9 cellular contexts compared by ENCODE assay signal in the genomic region with DNA sequence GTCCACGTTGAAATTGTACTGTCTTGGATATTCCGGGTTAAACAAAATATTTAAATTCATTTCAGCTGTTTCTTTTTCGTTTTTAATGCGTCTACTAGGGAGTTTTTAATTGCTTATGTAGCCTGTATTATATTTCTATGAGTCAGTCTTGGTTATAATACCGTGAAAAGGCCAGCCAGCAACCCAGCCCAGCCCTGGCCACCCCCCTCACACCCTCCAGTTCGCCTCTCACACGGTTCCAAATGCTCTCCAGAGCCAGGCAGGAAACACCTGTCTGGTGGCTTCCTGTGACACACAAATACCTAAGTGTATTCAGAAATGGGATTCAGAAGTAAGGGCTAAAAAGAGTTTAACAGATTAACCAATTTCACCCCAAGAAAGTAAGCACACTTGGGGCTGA. TPM values are rescaled to one million over a fixed set of nuclear protein-coding genes. Genes with fewer than 3 reads are reported as not detected.
DNase-seq lines count a peak whose midpoint lies in the region; FAIRE-seq lines count a peak whose summit lies in the region.
"Had no signal": no experiment of that assay in that cellular context is flagged by ENCODE, and none has a peak within 500 bp of the region (broad histone marks: within the 10 kb centered on the region; RNA-seq: fewer than 3 reads in every experiment).

No MANE protein-coding gene starts in this region.

- no peak for FAIRE-seq in urothelium cell line (lab: Jason Lieb, UNC)
- FAIRE-seq: islet of Langerhans had no signal

- no peaks in the 10 kb centered on the region for H3K9me3 Mint-ChIP-seq in activated naive CD4-positive, alpha-beta T cell treated with anti-CD3 and anti-CD28 coated beads for 36 hours

- CTCF ChIA-PET in activated naive CD4-positive, alpha-beta T cell treated with anti-CD3 and anti-CD28 coated beads for 36 hours (lab: Charles Lee), result interaction anchor here (1.2 to 9.4 kb wide), 4 partner anchors 8 to 61 kb away, joined by 3 to 132 read pairs (median 6); no protein-coding TSS in a partner anchor

- peaks cover 6% of the 10 kb centered on the region for H3K36me3 Mint-ChIP-seq in activated naive CD4-positive, alpha-beta T cell treated with anti-CD3 and anti-CD28 coated beads for 36 hours (ENCODE audit: low read depth)

- DNase-seq in activated naive CD4-positive, alpha-beta T cell treated with anti-CD3 and anti-CD28 coated beads for 36 hours, result peak; percentile 73
- DNase-seq in activated naive CD4-positive, alpha-beta T cell treated with anti-CD3 and anti-CD28 coated beads, Interleukin-2, amount 50 U/mL, for 16 hours, result no peak
- peak; percentile 85 for DNase-seq in NCI-H2107 treated with DMSO at 0.1 percent for 48 hours (lab: John Stamatoyannopoulos, UW; ENCODE audit: unreplicated experiment)
- DNase-seq in effector CD4-positive, alpha-beta T cell, result peak; percentile 9
- peak; percentile 27 for DNase-seq in stimulated activated CD4-positive, alpha-beta T cell treated with anti-CD3 and anti-CD28 coated beads, Interleukin-4, amount 100 ng/mL, for 24 hours
- no peak for DNase-seq in AG08396 (ENCODE audit: low spot score)
- DNase-seq in urothelium cell line (ENCODE audit: low spot score), result no peak
- DNase-seq in C1 segment of cervical spinal cord (lab: John Stamatoyannopoulos, UW), result no peak

- H3K4me3 Mint-ChIP-seq in activated naive CD4-positive, alpha-beta T cell treated with anti-CD3 and anti-CD28 coated beads for 36 hours, result no peak overlapping the region

- peaks cover 2% of the 10 kb centered on the region for H3K27me3 Mint-ChIP-seq in activated naive CD4-positive, alpha-beta T cell treated with anti-CD3 and anti-CD28 coated beads for 36 hours (ENCODE audit: low read depth)

- intact Hi-C loops in activated naive CD4-positive, alpha-beta T cell treated with anti-CD3 and anti-CD28 coated beads for 36 hours (cut with micrococcal nuclease), result loop anchor here (1.0 kb wide), 2 partner anchors 18 to 36 kb away; no protein-coding TSS in a partner anchor

- H3K27ac Mint-ChIP-seq in activated naive CD4-positive, alpha-beta T cell treated with anti-CD3 and anti-CD28 coated beads for 36 hours, result peak overlapping the region; percentile 13

- H3K4me1 Mint-ChIP-seq in activated naive CD4-positive, alpha-beta T cell treated with anti-CD3 and anti-CD28 coated beads for 36 hours (ENCODE audit: low read depth), result peaks cover 76% of the 10 kb centered on the region

RNA-seq across cellular contexts. Expression of a gene that starts 4.4 kb away (rescaled TPM):
- total RNA-seq in activated naive CD4-positive, alpha-beta T cell treated with anti-CD3 and anti-CD28 coated beads for 36 hours, result 1 to 10 TPM; 7.9 to 9.0 TPM

Comparison
In these comparisons a context has a peak if more than half of its experiments do, and no peak if none do; other contexts are left out.
1. DNase-seq: peak in activated naive CD4-positive, alpha-beta T cell treated with anti-CD3 and anti-CD28 coated beads for 36 hours (single experiment), NCI-H2107 treated with DMSO at 0.1 percent for 48 hours (single experiment), effector CD4-positive, alpha-beta T cell (single experiment) and stimulated activated CD4-positive, alpha-beta T cell treated with anti-CD3 and anti-CD28 coated beads, Interleukin-4, amount 100 ng/mL, for 24 hours (single experiment); none in activated naive CD4-positive, alpha-beta T cell treated with anti-CD3 and anti-CD28 coated beads, Interleukin-2, amount 50 U/mL, for 16 hours (single experiment), AG08396 (single experiment), urothelium cell line (single experiment) and C1 segment of cervical spinal cord (0 of 14).